In genomic region chr3:111859974-111860859, GRCh38 we compare ENCODE assay signal across 1 cellular context.
TF ChIP-seq lines count a peak whose summit lies in the region.

No MANE protein-coding gene starts in this region.

TF ChIP-seq in SK-N-SH, 30 proteins besides CTCF, POLR2A, EP300 and RAD21 (continued from another document):
- TF ChIP-seq ZBTB33 (IDR thresholded peaks at IDR 0.05; ENCODE audit: borderline replicate concordance, low read depth) (0 out of 2 replicates have a peak, but pooled peaks have one; percentile 25), MAX (IDR thresholded peaks at IDR 0.05; ENCODE audit: low read depth) (peak; percentile 12; the same call in 1 of the 2 replicates), TEAD4 (IDR thresholded peaks at IDR 0.05; ENCODE audit: borderline replicate concordance, insufficient read depth) (no peak), ELF1 (IDR thresholded peaks at IDR 0.05) (no peak; the same call in 1 of the 2 replicates), USF1 (IDR thresholded peaks at IDR 0.05; ENCODE audit: borderline replicate concordance, low read depth) (no peak), YY1 (IDR thresholded peaks at IDR 0.05; ENCODE audit: low read depth) (peak; percentile 50; the same call in 1 of the 2 replicates), MEF2A (IDR thresholded peaks at IDR 0.05; ENCODE audit: borderline replicate concordance, low read depth) (no peak), RCOR1 (IDR thresholded peaks at IDR 0.05; ENCODE audit: low read length) (no peak), RXRA (IDR thresholded peaks at IDR 0.05; ENCODE audit: borderline replicate concordance, low read depth) (peak; percentile 4; the same call in 1 of the 2 replicates), FOXJ3 (CRISPR knock-in tag; IDR thresholded peaks at IDR 0.05) (no peak), MXI1 (IDR thresholded peaks at IDR 0.05; ENCODE audit: low read depth, low read length) (no peak), CHD2 (IDR thresholded peaks at IDR 0.05; ENCODE audit: low read length, partially characterized antibody) (no peak), PBX3 (IDR thresholded peaks at IDR 0.05) (no peak), USF2 (IDR thresholded peaks at IDR 0.05; ENCODE audit: borderline replicate concordance, low read depth, low read length) (no peak), REST (IDR thresholded peaks at IDR 0.05; ENCODE audit: low read depth, low read length) (no peak), TCF12 (IDR thresholded peaks at IDR 0.05) (peak; percentile 26; the same call in 1 of the 2 replicates), SMC3 (IDR thresholded peaks at IDR 0.05; ENCODE audit: low read depth, low read length) (peak; percentile 52), NFIC (IDR thresholded peaks at IDR 0.05; ENCODE audit: borderline replicate concordance) (peak; percentile 9; the same call in 1 of the 2 replicates), TAF1 (IDR thresholded peaks at IDR 0.05; ENCODE audit: borderline replicate concordance, low read depth, low read length) (no peak), POLR2AphosphoS5 (IDR thresholded peaks at IDR 0.05; ENCODE audit: low read depth, low read length) (0 out of 2 replicates have a peak, but pooled peaks have one; percentile 29), FOXM1 (IDR thresholded peaks at IDR 0.05; ENCODE audit: low read depth) (no peak)
